Comparison of ENCODE assay signal across 10 cellular contexts in the genomic region with DNA sequence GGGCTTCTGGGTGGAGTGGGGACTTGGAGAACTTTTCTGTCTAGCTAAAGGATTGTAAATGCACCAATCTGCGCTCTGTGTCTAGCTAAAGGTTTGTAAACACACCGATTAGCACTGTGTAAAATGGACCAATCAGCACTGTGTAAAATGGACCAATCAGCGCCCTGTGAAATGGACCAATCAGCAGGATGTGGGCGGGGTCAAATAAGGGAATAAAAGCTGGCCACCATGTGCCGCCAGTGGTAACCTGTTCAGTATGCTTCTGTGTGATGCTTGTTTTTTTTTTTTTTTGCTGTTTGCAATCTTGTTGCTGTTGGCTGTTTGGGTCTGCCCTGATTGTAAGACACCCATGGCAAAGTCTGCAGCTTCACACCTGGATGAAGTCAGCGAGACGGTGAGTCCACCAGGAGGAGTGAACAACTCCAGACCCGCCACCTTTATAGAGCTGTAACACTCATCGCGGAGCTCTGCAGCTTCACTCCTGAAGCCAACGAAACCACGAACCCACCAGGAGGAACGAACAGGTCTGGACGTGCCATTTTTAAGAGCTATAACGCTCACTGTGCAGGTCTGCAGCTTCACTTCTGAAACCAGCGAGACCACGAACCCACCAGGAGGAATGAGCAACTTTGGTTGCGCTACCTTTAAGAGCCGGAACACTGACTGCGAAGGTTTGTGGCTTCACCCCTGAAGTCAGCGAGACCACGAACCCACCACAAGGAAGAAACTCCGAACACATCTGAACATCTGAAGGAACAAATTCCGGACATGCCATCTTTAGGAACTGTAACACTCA.
DNase-seq lines count a peak whose midpoint lies in the region; ATAC-seq and TF ChIP-seq lines count a peak whose summit lies in the region.
"Had no signal": no experiment of that assay in that cellular context is flagged by ENCODE, and none has a peak within 500 bp of the region (broad histone marks: within the 10 kb centered on the region; RNA-seq: fewer than 3 reads in every experiment).

No MANE protein-coding gene starts in this region.

- H3K36me3 Mint-ChIP-seq in T-helper 17 cell (ENCODE audit: low read depth), result peaks cover 2% of the 10 kb centered on the region

- peak; percentile 93 for ATAC-seq in T-helper 17 cell
- ATAC-seq in GM18858 (IDR thresholded peaks at IDR 0.05; ENCODE audit: unreplicated experiment), result no peak
- ATAC-seq: heart left ventricle had no signal

- peak overlapping the region; percentile 70 for H3K27ac Mint-ChIP-seq in T-helper 17 cell

- no peak overlapping the region for H3K4me3 ChIP-seq in GM12864 (ENCODE audit: low read depth, low read length)
- H3K4me3 ChIP-seq: heart left ventricle had no signal

- peak overlapping the region; percentile 86 for H3K4me3 Mint-ChIP-seq in T-helper 17 cell

- TF ChIP-seq CTCF in GM12864 (IDR thresholded peaks at IDR 0.05; ENCODE audit: low read depth, low read length, missing control alignments), result no peak

- peak; percentile 34 for DNase-seq in GM12864 (ENCODE audit: low read depth)
- peak; percentile 30 to 51 (median 49) for DNase-seq in T-helper 17 cell
- DNase-seq in activated gamma-delta T cell treated with anti-CD3 and anti-CD28 coated beads, Interleukin-2, amount 50 U/mL, for 16 hours (ENCODE audit: low read depth), result peak; percentile 41
- DNase-seq in stimulated activated CD4-positive, alpha-beta T cell treated with anti-CD3 and anti-CD28 coated beads, Interleukin-2, amount 100 ng/mL, for 4 hours (ENCODE audit: low read depth), result peak; percentile 52
- no peak for DNase-seq in SHP77 treated with DMSO at 0.1 percent for 48 hours (lab: John Stamatoyannopoulos, UW)
- no peak for DNase-seq in Ammon's horn (ENCODE audit: low spot score)
- no peak for DNase-seq in NCI-H510A (lab: John Stamatoyannopoulos, UW)
- DNase-seq: NCI-H146 had no signal

- no peaks in the 10 kb centered on the region for H3K27me3 Mint-ChIP-seq in T-helper 17 cell

- no peaks in the 10 kb centered on the region for H3K9me3 ChIP-seq in T-helper 17 cell (ENCODE audit: control insufficient read depth, low read length, poor library complexity, severe bottlenecking)

- peaks cover 16% of the 10 kb centered on the region for H3K4me1 Mint-ChIP-seq in T-helper 17 cell

Comparison
In these comparisons a context has a peak if more than half of its experiments do, and no peak if none do; other contexts are left out.
1. DNase-seq: peak in GM12864 (single experiment), T-helper 17 cell (3 of 3), activated gamma-delta T cell treated with anti-CD3 and anti-CD28 coated beads, Interleukin-2, amount 50 U/mL, for 16 hours (single experiment) and stimulated activated CD4-positive, alpha-beta T cell treated with anti-CD3 and anti-CD28 coated beads, Interleukin-2, amount 100 ng/mL, for 4 hours (single experiment); none in SHP77 treated with DMSO at 0.1 percent for 48 hours (single experiment), Ammon's horn (single experiment) and NCI-H510A (single experiment).